Comparison of ENCODE assay signal across 1 cellular context in genomic region chr3:150603090-150603887, GRCh38.
TF ChIP-seq lines count a peak whose summit lies in the region.

A gene with protein sequence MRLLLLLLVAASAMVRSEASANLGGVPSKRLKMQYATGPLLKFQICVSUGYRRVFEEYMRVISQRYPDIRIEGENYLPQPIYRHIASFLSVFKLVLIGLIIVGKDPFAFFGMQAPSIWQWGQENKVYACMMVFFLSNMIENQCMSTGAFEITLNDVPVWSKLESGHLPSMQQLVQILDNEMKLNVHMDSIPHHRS (plus strand): TSS chr3:150603321. CDS start chr3:150603363, 42 bp downstream.

TF ChIP-seq in HepG2, 621 proteins besides CTCF, POLR2A, EP300 and RAD21 (continued from another document and continues in another):
- TF ChIP-seq, protein P1, sequence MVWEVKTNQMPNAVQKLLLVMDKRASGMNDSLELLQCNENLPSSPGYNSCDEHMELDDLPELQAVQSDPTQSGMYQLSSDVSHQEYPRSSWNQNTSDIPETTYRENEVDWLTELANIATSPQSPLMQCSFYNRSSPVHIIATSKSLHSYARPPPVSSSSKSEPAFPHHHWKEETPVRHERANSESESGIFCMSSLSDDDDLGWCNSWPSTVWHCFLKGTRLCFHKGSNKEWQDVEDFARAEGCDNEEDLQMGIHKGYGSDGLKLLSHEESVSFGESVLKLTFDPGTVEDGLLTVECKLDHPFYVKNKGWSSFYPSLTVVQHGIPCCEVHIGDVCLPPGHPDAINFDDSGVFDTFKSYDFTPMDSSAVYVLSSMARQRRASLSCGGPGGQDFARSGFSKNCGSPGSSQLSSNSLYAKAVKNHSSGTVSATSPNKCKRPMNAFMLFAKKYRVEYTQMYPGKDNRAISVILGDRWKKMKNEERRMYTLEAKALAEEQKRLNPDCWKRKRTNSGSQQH (CRISPR knock-in tag; IDR thresholded peaks at IDR 0.05; ENCODE audit: low read depth) = peak; percentile 41; the same call in 1 of the 2 replicates
- TF ChIP-seq SRSF4 (IDR thresholded peaks at IDR 0.05; ENCODE audit: low read depth, low read length, poor library complexity, severe bottlenecking) (no peak), ZBTB42 (CRISPR knock-in tag; IDR thresholded peaks at IDR 0.05) (no peak), KLF9 (CRISPR knock-in tag; IDR thresholded peaks at IDR 0.05; ENCODE audit: low read depth) (peak; percentile 44; the same call in 1 of the 2 replicates), ZBTB43 (CRISPR knock-in tag; conservative IDR thresholded peaks at IDR 0.05) (peak; percentile 82; the same call in 1 of the 2 replicates), ZNF879 (CRISPR knock-in tag; IDR thresholded peaks at IDR 0.05) (0 out of 2 replicates have a peak, but pooled peaks have one; percentile 73), KMT2A (CRISPR knock-in tag; IDR thresholded peaks at IDR 0.05) (peak; percentile 96), ZNF33A (CRISPR knock-in tag; IDR thresholded peaks at IDR 0.05; ENCODE audit: borderline replicate concordance) (0 out of 2 replicates have a peak, but pooled peaks have one; percentile 54), ZBTB21 (CRISPR knock-in tag; IDR thresholded peaks at IDR 0.05) (0 out of 2 replicates have a peak, but pooled peaks have one; percentile 13), U2AF2 (IDR thresholded peaks at IDR 0.05; ENCODE audit: low read depth, low read length) (0 out of 2 replicates have a peak, but pooled peaks have one; percentile 37), ZNF446 (CRISPR knock-in tag; IDR thresholded peaks at IDR 0.05) (peak; percentile 93), ZNF337 (CRISPR knock-in tag; IDR thresholded peaks at IDR 0.05; ENCODE audit: borderline replicate concordance, low read depth) (peak; percentile 91; the same call in 1 of the 2 replicates), ZBTB39 (CRISPR knock-in tag; IDR thresholded peaks at IDR 0.05) (peak; percentile 27; the same call in 1 of the 2 replicates), HINFP (CRISPR knock-in tag; IDR thresholded peaks at IDR 0.05; ENCODE audit: low read depth) (no peak; the same call in 1 of the 2 replicates), ZNF335 (CRISPR knock-in tag; IDR thresholded peaks at IDR 0.05) (no peak), SALL2 (CRISPR knock-in tag; IDR thresholded peaks at IDR 0.05) (peak; percentile 83), ZNF772 (CRISPR knock-in tag; IDR thresholded peaks at IDR 0.05) (peak; percentile 23; the same call in 1 of the 2 replicates), ZFP1 (CRISPR knock-in tag; IDR thresholded peaks at IDR 0.05) (no peak; the same call in 1 of the 2 replicates), ZNF253 (CRISPR knock-in tag; IDR thresholded peaks at IDR 0.05; ENCODE audit: borderline replicate concordance) (0 out of 2 replicates have a peak, but pooled peaks have one; percentile 32), FOXM1 (CRISPR knock-in tag; IDR thresholded peaks at IDR 0.05) (0 out of 2 replicates have a peak, but pooled peaks have one; percentile 35), ZNF891 (CRISPR knock-in tag; IDR thresholded peaks at IDR 0.05) (peak; percentile 53; the same call in 1 of the 2 replicates), ARNTL (CRISPR knock-in tag; IDR thresholded peaks at IDR 0.05) (peak; percentile 42; the same call in 1 of the 2 replicates), ZNF552 (CRISPR knock-in tag; IDR thresholded peaks at IDR 0.05; ENCODE audit: borderline replicate concordance) (0 out of 2 replicates have a peak, but pooled peaks have one; percentile 58), ZNF354B (CRISPR knock-in tag; IDR thresholded peaks at IDR 0.05) (0 out of 2 replicates have a peak, but pooled peaks have one; percentile 83), RARG (CRISPR knock-in tag; IDR thresholded peaks at IDR 0.05; ENCODE audit: low read depth) (no peak), ZNF546 (CRISPR knock-in tag; conservative IDR thresholded peaks at IDR 0.05) (peak; percentile 48; the same call in 1 of the 2 replicates), ZNF547 (CRISPR knock-in tag; IDR thresholded peaks at IDR 0.05) (peak; percentile 97; the same call in 1 of the 2 replicates), SRSF9 (IDR thresholded peaks at IDR 0.05; ENCODE audit: borderline replicate concordance, insufficient read depth, low read depth, low read length, poor library complexity, severe bottlenecking) (no peak), SMYD3 (CRISPR knock-in tag; IDR thresholded peaks at IDR 0.05) (peak; percentile 76; the same call in 1 of the 2 replicates), IKZF1 (IDR thresholded peaks at IDR 0.05) (no peak), ZNF510 (CRISPR knock-in tag; IDR thresholded peaks at IDR 0.05; ENCODE audit: low read depth) (peak; percentile 82; the same call in 1 of the 2 replicates), MIXL1 (CRISPR knock-in tag; IDR thresholded peaks at IDR 0.05) (peak; percentile 14; the same call in 1 of the 2 replicates), ELF4 (CRISPR knock-in tag; IDR thresholded peaks at IDR 0.05; ENCODE audit: borderline replicate concordance) (no peak), ZNF124 (CRISPR knock-in tag; IDR thresholded peaks at IDR 0.05) (no peak; the same call in none of the 2 replicates), SP2 (CRISPR knock-in tag; IDR thresholded peaks at IDR 0.05) (0 out of 2 replicates have a peak, but pooled peaks have one; percentile 31), ZNF34 (CRISPR knock-in tag; IDR thresholded peaks at IDR 0.05; ENCODE audit: borderline replicate concordance) (no peak), SMARCC2 (IDR thresholded peaks at IDR 0.05) (0 out of 2 replicates have a peak, but pooled peaks have one; percentile 11), ZNF549 (CRISPR knock-in tag; IDR thresholded peaks at IDR 0.05) (no peak), ZNF484 (CRISPR knock-in tag; IDR thresholded peaks at IDR 0.05; ENCODE audit: borderline replicate concordance, low read depth) (no peak), ZNF652 (CRISPR knock-in tag; IDR thresholded peaks at IDR 0.05; ENCODE audit: borderline replicate concordance, low read depth) (no peak), NKX3-1 (CRISPR knock-in tag; IDR thresholded peaks at IDR 0.05) (peak; percentile 92), SP5 (CRISPR knock-in tag; IDR thresholded peaks at IDR 0.05; ENCODE audit: borderline replicate concordance, low read depth) (0 out of 2 replicates have a peak, but pooled peaks have one; percentile 2), GABPB1 (CRISPR knock-in tag; IDR thresholded peaks at IDR 0.05) (peak; percentile 78; the same call in 1 of the 2 replicates), HOXA5 (CRISPR knock-in tag; IDR thresholded peaks at IDR 0.05) (peak; percentile 89; the same call in 1 of the 2 replicates), GPBP1L1 (CRISPR knock-in tag; IDR thresholded peaks at IDR 0.05) (no peak), CENPX (CRISPR knock-in tag; IDR thresholded peaks at IDR 0.05) (no peak), ZNF225 (CRISPR knock-in tag; IDR thresholded peaks at IDR 0.05) (0 out of 2 replicates have a peak, but pooled peaks have one; percentile 47), SYNCRIP (IDR thresholded peaks at IDR 0.05; ENCODE audit: insufficient read depth, low read depth, low read length) (no peak)
- TF ChIP-seq, protein P2, sequence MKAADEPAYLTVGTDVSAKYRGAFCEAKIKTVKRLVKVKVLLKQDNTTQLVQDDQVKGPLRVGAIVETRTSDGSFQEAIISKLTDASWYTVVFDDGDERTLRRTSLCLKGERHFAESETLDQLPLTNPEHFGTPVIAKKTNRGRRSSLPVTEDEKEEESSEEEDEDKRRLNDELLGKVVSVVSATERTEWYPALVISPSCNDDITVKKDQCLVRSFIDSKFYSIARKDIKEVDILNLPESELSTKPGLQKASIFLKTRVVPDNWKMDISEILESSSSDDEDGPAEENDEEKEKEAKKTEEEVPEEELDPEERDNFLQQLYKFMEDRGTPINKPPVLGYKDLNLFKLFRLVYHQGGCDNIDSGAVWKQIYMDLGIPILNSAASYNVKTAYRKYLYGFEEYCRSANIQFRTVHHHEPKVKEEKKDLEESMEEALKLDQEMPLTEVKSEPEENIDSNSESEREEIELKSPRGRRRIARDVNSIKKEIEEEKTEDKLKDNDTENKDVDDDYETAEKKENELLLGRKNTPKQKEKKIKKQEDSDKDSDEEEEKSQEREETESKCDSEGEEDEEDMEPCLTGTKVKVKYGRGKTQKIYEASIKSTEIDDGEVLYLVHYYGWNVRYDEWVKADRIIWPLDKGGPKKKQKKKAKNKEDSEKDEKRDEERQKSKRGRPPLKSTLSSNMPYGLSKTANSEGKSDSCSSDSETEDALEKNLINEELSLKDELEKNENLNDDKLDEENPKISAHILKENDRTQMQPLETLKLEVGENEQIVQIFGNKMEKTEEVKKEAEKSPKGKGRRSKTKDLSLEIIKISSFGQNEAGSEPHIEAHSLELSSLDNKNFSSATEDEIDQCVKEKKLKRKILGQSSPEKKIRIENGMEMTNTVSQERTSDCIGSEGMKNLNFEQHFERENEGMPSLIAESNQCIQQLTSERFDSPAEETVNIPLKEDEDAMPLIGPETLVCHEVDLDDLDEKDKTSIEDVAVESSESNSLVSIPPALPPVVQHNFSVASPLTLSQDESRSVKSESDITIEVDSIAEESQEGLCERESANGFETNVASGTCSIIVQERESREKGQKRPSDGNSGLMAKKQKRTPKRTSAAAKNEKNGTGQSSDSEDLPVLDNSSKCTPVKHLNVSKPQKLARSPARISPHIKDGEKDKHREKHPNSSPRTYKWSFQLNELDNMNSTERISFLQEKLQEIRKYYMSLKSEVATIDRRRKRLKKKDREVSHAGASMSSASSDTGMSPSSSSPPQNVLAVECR (CRISPR knock-in tag; IDR thresholded peaks at IDR 0.05; ENCODE audit: borderline replicate concordance) = peak; percentile 97
- TF ChIP-seq, protein P3, sequence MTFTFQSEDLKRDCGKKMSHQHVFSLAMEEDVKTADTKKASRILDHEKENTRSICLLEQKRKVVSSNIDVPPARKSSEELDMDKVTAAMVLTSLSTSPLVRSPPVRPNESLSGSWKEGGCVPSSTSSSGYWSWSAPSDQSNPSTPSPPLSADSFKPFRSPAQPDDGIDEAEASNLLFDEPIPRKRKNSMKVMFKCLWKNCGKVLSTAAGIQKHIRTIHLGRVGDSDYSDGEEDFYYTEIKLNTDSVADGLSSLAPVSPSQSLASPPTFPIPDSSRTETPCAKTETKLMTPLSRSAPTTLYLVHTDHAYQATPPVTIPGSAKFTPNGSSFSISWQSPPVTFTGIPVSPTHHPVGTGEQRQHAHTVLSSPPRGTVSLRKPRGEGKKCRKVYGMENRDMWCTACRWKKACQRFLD (CRISPR knock-in tag; IDR thresholded peaks at IDR 0.05; ENCODE audit: borderline replicate concordance) = peak; percentile 96
- TF ChIP-seq, protein P4, sequence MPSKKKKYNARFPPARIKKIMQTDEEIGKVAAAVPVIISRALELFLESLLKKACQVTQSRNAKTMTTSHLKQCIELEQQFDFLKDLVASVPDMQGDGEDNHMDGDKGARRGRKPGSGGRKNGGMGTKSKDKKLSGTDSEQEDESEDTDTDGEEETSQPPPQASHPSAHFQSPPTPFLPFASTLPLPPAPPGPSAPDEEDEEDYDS (CRISPR knock-in tag; IDR thresholded peaks at IDR 0.05) = peak; percentile 88
- TF ChIP-seq, protein P5, sequence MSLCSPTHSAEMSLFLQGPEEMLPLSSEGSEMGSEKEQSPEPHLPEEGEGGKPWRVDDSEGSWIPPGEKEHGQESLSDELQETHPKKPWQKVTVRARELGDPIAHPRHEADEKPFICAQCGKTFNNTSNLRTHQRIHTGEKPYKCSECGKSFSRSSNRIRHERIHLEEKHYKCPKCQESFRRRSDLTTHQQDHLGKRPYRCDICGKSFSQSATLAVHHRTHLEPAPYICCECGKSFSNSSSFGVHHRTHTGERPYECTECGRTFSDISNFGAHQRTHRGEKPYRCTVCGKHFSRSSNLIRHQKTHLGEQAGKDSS (CRISPR knock-in tag; IDR thresholded peaks at IDR 0.05; ENCODE audit: borderline replicate concordance, low read depth) = no peak; the same call in 1 of the 2 replicates
- TF ChIP-seq, protein P6, sequence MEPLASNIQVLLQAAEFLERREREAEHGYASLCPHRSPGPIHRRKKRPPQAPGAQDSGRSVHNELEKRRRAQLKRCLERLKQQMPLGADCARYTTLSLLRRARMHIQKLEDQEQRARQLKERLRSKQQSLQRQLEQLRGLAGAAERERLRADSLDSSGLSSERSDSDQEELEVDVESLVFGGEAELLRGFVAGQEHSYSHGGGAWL (CRISPR knock-in tag; IDR thresholded peaks at IDR 0.05) = peak; percentile 90
